16 cellular contexts compared by ENCODE assay signal in genomic region chr19:35345671-35346111, GRCh38. TPM values are rescaled to one million over a fixed set of nuclear protein-coding genes. Genes with fewer than 3 reads are reported as not detected.
DNase-seq lines count a peak whose midpoint lies in the region; ATAC-seq, FAIRE-seq and TF ChIP-seq lines count a peak whose summit lies in the region.
"Had no signal": no experiment of that assay in that cellular context is flagged by ENCODE, and none has a peak within 500 bp of the region (broad histone marks: within the 10 kb centered on the region; RNA-seq: fewer than 3 reads in every experiment).

No MANE protein-coding gene starts in this region.

- H3K36me3 ChIP-seq in upper lobe of right lung = no peaks in the 10 kb centered on the region

- no peaks in the 10 kb centered on the region for H3K9me3 ChIP-seq in upper lobe of right lung

- H3K36me3 Mint-ChIP-seq in activated CD4-positive, alpha-beta memory T cell treated with anti-CD3 and anti-CD28 coated beads, Interleukin-2, amount 10 ng/mL, durations not matched to agents 7 days and 5 days (ENCODE audit: low read depth) = no peaks in the 10 kb centered on the region
- peaks cover 27% of the 10 kb centered on the region in 2 donors for H3K36me3 Mint-ChIP-seq in naive B cell
- H3K36me3 Mint-ChIP-seq: T-cell had no signal

- H3K4me1 Mint-ChIP-seq in activated CD4-positive, alpha-beta memory T cell treated with anti-CD3 and anti-CD28 coated beads, Interleukin-2, amount 10 ng/mL, durations not matched to agents 7 days and 5 days = peaks cover 26% of the 10 kb centered on the region
- peaks cover 58 to 97% (median 94%) of the 10 kb centered on the region in 3 donors for H3K4me1 Mint-ChIP-seq in naive B cell

- no peak for ATAC-seq in Right ventricle myocardium inferior
- no peak for ATAC-seq in naive B cell (ENCODE audit: low read depth in 2 of 2)
- no peak for ATAC-seq in upper lobe of right lung

- H3K27ac ChIP-seq in upper lobe of right lung = no peak overlapping the region

- H3K27me3 ChIP-seq in upper lobe of right lung = no peaks in the 10 kb centered on the region

- FAIRE-seq in frontal cortex (lab: Jason Lieb, UNC) = no peak
- FAIRE-seq: small intestine had no signal

- no peaks in the 10 kb centered on the region for H3K9me3 Mint-ChIP-seq in activated CD4-positive, alpha-beta memory T cell treated with anti-CD3 and anti-CD28 coated beads, Interleukin-2, amount 10 ng/mL, durations not matched to agents 7 days and 5 days
- H3K9me3 Mint-ChIP-seq in naive B cell = peaks cover 0 to 4% (median 0%) of the 10 kb centered on the region in 7 donors
- H3K9me3 Mint-ChIP-seq: T-cell had no signal

- POLR2A ChIA-PET in activated CD4-positive, alpha-beta memory T cell treated with anti-CD3 and anti-CD28 coated beads, Interleukin-2, amount 10 ng/mL, durations not matched to agents 7 days and 5 days (lab: Charles Lee) = no interaction called here

- H3K27ac Mint-ChIP-seq in activated CD4-positive, alpha-beta memory T cell treated with anti-CD3 and anti-CD28 coated beads, Interleukin-2, amount 10 ng/mL, durations not matched to agents 7 days and 5 days = no peak overlapping the region
- peak overlapping the region; percentile 99 to 100 (median 99) for H3K27ac Mint-ChIP-seq in naive B cell

- H3K4me1 ChIP-seq in upper lobe of right lung = no peaks in the 10 kb centered on the region

- no peak overlapping the region for H3K4me3 ChIP-seq in upper lobe of right lung

- intact Hi-C loops in cardiac septum (cut with DNase I) = no loop called here
- intact Hi-C loops in Right ventricle myocardium inferior (cut with DNase I) = no loop called here
- intact Hi-C loops in upper lobe of right lung (cut with DNase I) = no loop called here

- H3K4me3 Mint-ChIP-seq in activated CD4-positive, alpha-beta memory T cell treated with anti-CD3 and anti-CD28 coated beads, Interleukin-2, amount 10 ng/mL, durations not matched to agents 7 days and 5 days = no peak overlapping the region
- H3K4me3 Mint-ChIP-seq in naive B cell = peak overlapping the region; percentile 47 to 91 (median 82)

- TF ChIP-seq CTCF in upper lobe of right lung (IDR thresholded peaks at IDR 0.05) = no peak

- CTCF ChIA-PET in activated CD4-positive, alpha-beta memory T cell treated with anti-CD3 and anti-CD28 coated beads, Interleukin-2, amount 10 ng/mL, durations not matched to agents 7 days and 5 days (lab: Charles Lee) = no interaction called here

- peak; percentile 47 for DNase-seq in cardiac septum (ENCODE audit: low spot score)
- DNase-seq in Right ventricle myocardium inferior (ENCODE audit: missing footprints) = no peak
- DNase-seq in activated CD4-positive, alpha-beta memory T cell treated with anti-CD3 and anti-CD28 coated beads, Interleukin-2, amount 10 ng/mL, durations not matched to agents 7 days and 5 days = peak; percentile 15
- DNase-seq in naive B cell = no peak
- DNase-seq in upper lobe of right lung = peak; percentile 35
- DNase-seq in NCI-H2107 (lab: John Stamatoyannopoulos, UW) = no peak
- no peak for DNase-seq in amniotic stem cell (lab: John Stamatoyannopoulos, UW)
- no peak for DNase-seq in frontal cortex (ENCODE audit: low spot score in 2 of 2)
- DNase-seq: activated CD4-positive, alpha-beta T cell treated with anti-CD3 and anti-CD28 coated beads for 4 hours; DMS53; mesenchymal stem cell; NCI-H1930; nucleus accumbens; small intestine; T-cell had no signal

- H3K27me3 Mint-ChIP-seq in activated CD4-positive, alpha-beta memory T cell treated with anti-CD3 and anti-CD28 coated beads, Interleukin-2, amount 10 ng/mL, durations not matched to agents 7 days and 5 days = peaks cover 48% of the 10 kb centered on the region
- no peaks in the 10 kb centered on the region for H3K27me3 Mint-ChIP-seq in naive B cell

RNA-seq across cellular contexts. Expression of gene FFAR1, which starts 2.0 kb away (rescaled TPM):
- not detected for total RNA-seq in cardiac septum
- not detected for total RNA-seq in Right ventricle myocardium inferior
- not detected for total RNA-seq in activated CD4-positive, alpha-beta memory T cell treated with anti-CD3 and anti-CD28 coated beads, Interleukin-2, amount 10 ng/mL, durations not matched to agents 7 days and 5 days
- polyA plus RNA-seq in naive B cell (ENCODE audit: low read depth in 6 of 6) = 1 to 10 TPM in 2 of 6 donors, under 1 TPM in 4; 0.14 to 1.9 (median 0.75) TPM
- total RNA-seq in upper lobe of right lung = not detected
- not detected for total RNA-seq in frontal cortex
- total RNA-seq: fibroblast of villous mesenchyme had no signal

RNA-seq across cellular contexts. Expression of gene FFAR3, which starts 12.6 kb away (rescaled TPM):
- not detected for total RNA-seq in cardiac septum
- total RNA-seq in Right ventricle myocardium inferior = 0.14 TPM
- total RNA-seq in activated CD4-positive, alpha-beta memory T cell treated with anti-CD3 and anti-CD28 coated beads, Interleukin-2, amount 10 ng/mL, durations not matched to agents 7 days and 5 days = under 1 TPM; 0.63 to 0.78 TPM
- under 1 TPM in 1 of 6 donors, not detected in 5; 0.17 TPM for polyA plus RNA-seq in naive B cell (ENCODE audit: low read depth in 6 of 6)
- not detected for total RNA-seq in upper lobe of right lung
- not detected for total RNA-seq in frontal cortex
- total RNA-seq: fibroblast of villous mesenchyme had no signal

RNA-seq across cellular contexts. Expression of gene CD22, which starts 16.7 kb away (rescaled TPM):
- total RNA-seq in cardiac septum (0.70 TPM), Right ventricle myocardium inferior (0.19 TPM), upper lobe of right lung (15.8 TPM), frontal cortex (not detected)
- total RNA-seq in activated CD4-positive, alpha-beta memory T cell treated with anti-CD3 and anti-CD28 coated beads, Interleukin-2, amount 10 ng/mL, durations not matched to agents 7 days and 5 days = under 1 TPM; 0.63 to 0.76 TPM
- 100 to 1,000 TPM; 364 to 971 (median 552) TPM for polyA plus RNA-seq in naive B cell (ENCODE audit: low read depth in 6 of 6)
- total RNA-seq: fibroblast of villous mesenchyme had no signal

RNA-seq across cellular contexts. Expression of gene GPR42, which starts 25.2 kb away (rescaled TPM):
- total RNA-seq in cardiac septum (not detected), Right ventricle myocardium inferior (not detected), upper lobe of right lung (not detected), frontal cortex (not detected)
- under 1 TPM in 1 of 2 experiments, not detected in 1; 0.13 TPM for total RNA-seq in activated CD4-positive, alpha-beta memory T cell treated with anti-CD3 and anti-CD28 coated beads, Interleukin-2, amount 10 ng/mL, durations not matched to agents 7 days and 5 days
- not detected for polyA plus RNA-seq in naive B cell (ENCODE audit: low read depth in 6 of 6)
- total RNA-seq: fibroblast of villous mesenchyme, T-cell had no signal

RNA-seq across cellular contexts. Expression of gene MAG, which starts 53.7 kb away (rescaled TPM):
- total RNA-seq in cardiac septum = not detected
- total RNA-seq in Right ventricle myocardium inferior = not detected
- not detected for total RNA-seq in activated CD4-positive, alpha-beta memory T cell treated with anti-CD3 and anti-CD28 coated beads, Interleukin-2, amount 10 ng/mL, durations not matched to agents 7 days and 5 days
- under 1 TPM in 4 of 6 donors, not detected in 2; 0.12 to 0.41 (median 0.29) TPM for polyA plus RNA-seq in naive B cell (ENCODE audit: low read depth in 6 of 6)
- total RNA-seq in upper lobe of right lung = not detected
- not detected for total RNA-seq in frontal cortex
- total RNA-seq: fibroblast of villous mesenchyme had no signal
- polyA plus RNA-seq: small intestine had no signal

Comparison
In these comparisons a context has a peak if more than half of its experiments do, and no peak if none do; other contexts are left out.
1. DNase-seq: peak in cardiac septum (single experiment), activated CD4-positive, alpha-beta memory T cell treated with anti-CD3 and anti-CD28 coated beads, Interleukin-2, amount 10 ng/mL, durations not matched to agents 7 days and 5 days (single experiment) and upper lobe of right lung (single experiment); none in Right ventricle myocardium inferior (single experiment), naive B cell (single experiment), NCI-H2107 (single experiment), amniotic stem cell (single experiment) and frontal cortex (0 of 2).